In genomic region chr13:107568181-107568580, GRCh38 we compare ENCODE assay signal across 21 cellular contexts.
"Had no signal": no experiment of that assay in that cellular context is flagged by ENCODE, and none has a peak within 500 bp of the region (broad histone marks: within the 10 kb centered on the region; RNA-seq: fewer than 3 reads in every experiment).

No MANE protein-coding gene starts in this region.

- DNase-seq: islet precursor cell; left ventricle myocardium inferior; midbrain; mucosa of descending colon; naive thymus-derived CD4-positive, alpha-beta T cell; ovary; retina; right cardiac atrium; stimulated activated CD4-positive, alpha-beta T cell treated with anti-CD3 and anti-CD28 coated beads, Interleukin-4, amount 100 ng/mL, for 24 hours; stimulated activated naive CD4-positive, alpha-beta T cell; tibial artery; trophoblast cell; upper lobe of right lung had no signal

- H3K27me3 ChIP-seq: hepatocyte, ovary, suprapubic skin, tibial artery, upper lobe of right lung had no signal

- H3K4me3 ChIP-seq: hepatocyte, left ventricle myocardium inferior, lung, mucosa of descending colon, ovary, skin epidermis, suprapubic skin, thoracic aorta, tibial artery, upper lobe of right lung had no signal

- H3K4me1 ChIP-seq: left ventricle myocardium inferior, suprapubic skin, upper lobe of right lung had no signal

- H3K9me3 ChIP-seq: left ventricle myocardium inferior, mucosa of descending colon, ovary, suprapubic skin, thoracic aorta, tibial artery, upper lobe of right lung had no signal

- H3K36me3 ChIP-seq: left ventricle myocardium inferior, ovary, suprapubic skin, thoracic aorta, tibial artery, upper lobe of right lung had no signal

- ATAC-seq: mucosa of descending colon; naive thymus-derived CD4-positive, alpha-beta T cell; natural killer cell treated with Interleukin-12 subunit alpha and Interleukin-12 subunit beta and Interleukin-15 and Interleukin-18, amount 100 ng/mL, for 72 hours; right cardiac atrium; sciatic nerve; stimulated activated effector memory CD8-positive, alpha-beta T cell treated with anti-CD3 and anti-CD28 coated beads, Interleukin-12 subunit alpha, Interleukin-12 subunit beta, amount 100 ng/mL, for 72 hours; upper lobe of right lung had no signal
